ENCODE assay signal across 9 cellular contexts in the genomic region with DNA sequence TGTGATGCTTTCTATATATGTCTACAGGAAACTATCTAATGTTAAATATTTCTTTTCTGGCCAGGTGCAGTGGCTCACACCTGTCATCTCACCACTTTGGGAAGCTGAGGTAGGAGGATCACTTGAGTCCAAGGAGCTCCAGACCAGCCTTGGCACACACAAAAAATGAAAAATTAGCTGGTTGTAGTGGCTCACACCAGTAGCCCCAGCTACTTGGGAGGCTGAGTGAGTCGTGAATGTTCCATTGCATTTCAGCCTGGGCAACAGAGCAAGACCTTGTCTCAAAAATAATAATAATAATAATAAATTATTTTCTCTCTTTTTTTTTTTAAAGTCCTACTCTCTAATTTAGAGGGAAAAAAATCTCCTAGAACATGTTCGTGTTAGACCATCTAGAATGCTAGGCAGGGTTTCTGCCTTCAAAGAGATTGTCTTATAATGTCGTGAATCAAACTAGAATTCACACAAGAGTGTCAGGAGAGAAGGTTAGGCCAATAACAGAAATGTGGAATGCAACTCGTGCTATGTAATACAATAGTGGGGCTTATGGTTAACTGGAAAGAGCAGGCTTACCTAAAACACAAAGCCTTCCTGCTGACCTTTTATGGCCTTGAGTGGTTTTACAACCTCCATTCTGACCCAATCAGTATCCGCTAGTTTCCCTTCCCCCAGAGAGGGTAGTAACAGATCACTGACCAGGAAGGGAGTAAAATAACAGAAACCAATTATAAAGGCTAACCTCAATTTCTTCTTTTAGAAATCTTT. TPM values are rescaled to one million over a fixed set of nuclear protein-coding genes. Genes with fewer than 3 reads are reported as not detected.
DNase-seq lines count a peak whose midpoint lies in the region; ATAC-seq and TF ChIP-seq lines count a peak whose summit lies in the region.
"Had no signal": no experiment of that assay in that cellular context is flagged by ENCODE, and none has a peak within 500 bp of the region (broad histone marks: within the 10 kb centered on the region; RNA-seq: fewer than 3 reads in every experiment).

No MANE protein-coding gene starts in this region.

- intact Hi-C loops in psoas muscle (cut with DNase I): loop anchor here in 1 of 2 donors (5.0 kb wide), 1 partner anchor 46 kb away; the partner anchor contains the start of gene MYOF

- H3K4me3 ChIP-seq in Peyer's patch (no peak overlapping the region), fibroblast of mammary gland (ENCODE audit: control insufficient read depth, low read depth, low read length) (no peak overlapping the region), psoas muscle (no peak overlapping the region)

- DNase-seq in GM04503 (ENCODE audit: low read depth): peak; percentile 32
- no peak for DNase-seq in Peyer's patch
- DNase-seq in fibroblast of mammary gland (ENCODE audit: low read depth): peak; percentile 80
- no peak for DNase-seq in psoas muscle
- DNase-seq in NCI-H526 treated with DMSO at 0.1 percent for 48 hours (lab: John Stamatoyannopoulos, UW): no peak
- DNase-seq in NCI-H748 (lab: John Stamatoyannopoulos, UW; ENCODE audit: unreplicated experiment): no peak
- DNase-seq: activated CD4-positive, alpha-beta T cell treated with anti-CD3 and anti-CD28 coated beads for 48 hours had no signal

- H3K9me3 ChIP-seq in Peyer's patch: no peaks in the 10 kb centered on the region
- no peaks in the 10 kb centered on the region for H3K9me3 ChIP-seq in psoas muscle

- H3K4me1 ChIP-seq in Peyer's patch (peaks cover 0 to 31% (median 0%) of the 10 kb centered on the region in 4 donors), psoas muscle (peaks cover 22% of the 10 kb centered on the region)

- TF ChIP-seq POLR2A in Peyer's patch (IDR thresholded peaks at IDR 0.05): no peak

- H3K27ac ChIP-seq in Peyer's patch: peak overlapping the region; percentile 63 to 95 (median 76)
- peak overlapping the region; percentile 90 for H3K27ac ChIP-seq in psoas muscle

- ATAC-seq in psoas muscle (peak in 3 of 4 donors; percentile 23 to 30 (median 27)), GM18861 (IDR thresholded peaks at IDR 0.05; ENCODE audit: unreplicated experiment) (no peak), HG02798 (IDR thresholded peaks at IDR 0.05; ENCODE audit: poor library complexity, unreplicated experiment) (no peak)

- no peaks in the 10 kb centered on the region for H3K36me3 ChIP-seq in Peyer's patch
- no peaks in the 10 kb centered on the region for H3K36me3 ChIP-seq in psoas muscle (ENCODE audit: insufficient read depth in 1 of 2, low read depth in 1 of 2)

- H3K27me3 ChIP-seq in Peyer's patch (no peaks in the 10 kb centered on the region), psoas muscle (ENCODE audit: insufficient read depth in 3 of 3, low read length in 2 of 3) (no peaks in the 10 kb centered on the region)

- no peak for TF ChIP-seq CTCF in Peyer's patch (IDR thresholded peaks at IDR 0.05)
- TF ChIP-seq CTCF in fibroblast of mammary gland (conservative IDR thresholded peaks at IDR 0.05; ENCODE audit: control insufficient read depth, insufficient read depth, low read depth, low read length): no peak
- no peak for TF ChIP-seq CTCF in psoas muscle (IDR thresholded peaks at IDR 0.05)

- WGBS in psoas muscle, 3 donors: 49 to 64% (median 53%) methylated on average over 5 of the region's 5 CpGs

RNA-seq across cellular contexts. Expression of gene MYOF, which starts 46.3 kb away (rescaled TPM):
- total RNA-seq in Peyer's patch (10 to 100 TPM; 15.1 to 52.8 (median 24.4) TPM), psoas muscle (1 to 10 TPM; 4.2 to 9.4 (median 5.8) TPM)
- 1 to 10 TPM in 2 of 3 donors, under 1 TPM in 1; 0.70 to 3.6 (median 2.1) TPM for polyA plus RNA-seq in psoas muscle

Comparison
In these comparisons a context has a peak if more than half of its experiments do, and no peak if none do; other contexts are left out.
1. DNase-seq: peak in GM04503 (single experiment) and fibroblast of mammary gland (single experiment); none in Peyer's patch (0 of 3), psoas muscle (0 of 2), NCI-H526 treated with DMSO at 0.1 percent for 48 hours (single experiment) and NCI-H748 (single experiment).
2. ATAC-seq: peak in psoas muscle (3 of 4); none in GM18861 (single experiment) and HG02798 (single experiment).